Comparison of ENCODE assay signal across 23 cellular contexts in genomic region chr2:194610297-194610696, GRCh38.
"Had no signal": no experiment of that assay in that cellular context is flagged by ENCODE, and none has a peak within 500 bp of the region (broad histone marks: within the 10 kb centered on the region; RNA-seq: fewer than 3 reads in every experiment).

No MANE protein-coding gene starts in this region.

- H3K4me3 Mint-ChIP-seq: naive thymus-derived CD8-positive, alpha-beta T cell; nephron progenitor cell; stimulated activated effector memory CD8-positive, alpha-beta T cell treated with anti-CD3 and anti-CD28 coated beads, Interleukin-12 subunit alpha, Interleukin-12 subunit beta, amount 100 ng/mL, for 72 hours had no signal

- H3K4me1 Mint-ChIP-seq: naive thymus-derived CD8-positive, alpha-beta T cell; nephron progenitor cell; stimulated activated effector memory CD8-positive, alpha-beta T cell treated with anti-CD3 and anti-CD28 coated beads, Interleukin-12 subunit alpha, Interleukin-12 subunit beta, amount 100 ng/mL, for 72 hours had no signal

- H3K27me3 ChIP-seq: esophagus muscularis mucosa, foreskin keratinocyte, gastroesophageal sphincter, heart left ventricle, hepatocyte, left lung, sigmoid colon, tibial nerve, upper lobe of left lung had no signal

- H3K4me1 ChIP-seq: esophagus muscularis mucosa, foreskin keratinocyte, gastroesophageal sphincter, heart left ventricle, left lung, psoas muscle, tibial nerve, upper lobe of left lung had no signal

- H3K27me3 Mint-ChIP-seq: naive thymus-derived CD8-positive, alpha-beta T cell had no signal

- H3K4me2 ChIP-seq: hepatocyte had no signal

- DNase-seq: dermis blood vessel endothelial cell; effector memory CD4-positive, alpha-beta T cell; foreskin keratinocyte; heart left ventricle; left cardiac atrium; left lung; naive thymus-derived CD8-positive, alpha-beta T cell; nephron progenitor cell; nucleus accumbens; psoas muscle; right cardiac atrium; sigmoid colon; stimulated activated CD4-positive, alpha-beta T cell treated with anti-CD3 and anti-CD28 coated beads, Interleukin-2, amount 100 ng/mL, for 24 hours; stimulated activated CD4-positive, alpha-beta T cell treated with anti-CD3 and anti-CD28 coated beads, Interleukin-4, amount 100 ng/mL, for 24 hours; stimulated activated naive CD8-positive, alpha-beta T cell treated with anti-CD3 and anti-CD28 coated beads, Interleukin-15, Interleukin-2, amounts not matched to agents 100 U/mL and 50 U/mL, for 24 hours; upper lobe of left lung had no signal

- H3K79me2 ChIP-seq: hepatocyte had no signal

- H3K27ac Mint-ChIP-seq: naive thymus-derived CD8-positive, alpha-beta T cell; nephron progenitor cell; stimulated activated effector memory CD8-positive, alpha-beta T cell treated with anti-CD3 and anti-CD28 coated beads, Interleukin-12 subunit alpha, Interleukin-12 subunit beta, amount 100 ng/mL, for 72 hours had no signal

- H3K36me3 ChIP-seq: esophagus muscularis mucosa, gastroesophageal sphincter, heart left ventricle, left lung, sigmoid colon, thoracic aorta, tibial nerve, upper lobe of left lung had no signal

- H3K36me3 Mint-ChIP-seq: naive thymus-derived CD8-positive, alpha-beta T cell; stimulated activated effector memory CD8-positive, alpha-beta T cell treated with anti-CD3 and anti-CD28 coated beads, Interleukin-12 subunit alpha, Interleukin-12 subunit beta, amount 100 ng/mL, for 72 hours had no signal

- H2AFZ ChIP-seq: hepatocyte had no signal

- H3K9me3 ChIP-seq: esophagus muscularis mucosa, gastroesophageal sphincter, psoas muscle, thoracic aorta, tibial nerve had no signal

- H3K4me3 ChIP-seq: coronary artery, esophagus muscularis mucosa, gastroesophageal sphincter, heart left ventricle, hepatocyte, left lung, psoas muscle, sigmoid colon, thoracic aorta, tibial nerve, upper lobe of left lung had no signal

- ATAC-seq: foreskin keratinocyte; gastroesophageal sphincter; heart left ventricle; left cardiac atrium; left lung; naive thymus-derived CD8-positive, alpha-beta T cell; psoas muscle; right cardiac atrium; stimulated activated effector memory CD8-positive, alpha-beta T cell treated with anti-CD3 and anti-CD28 coated beads, Interleukin-12 subunit alpha, Interleukin-12 subunit beta, amount 100 ng/mL, for 72 hours; stimulated activated naive CD8-positive, alpha-beta T cell treated with anti-CD3 and anti-CD28 coated beads, Interleukin-15, Interleukin-2, amounts not matched to agents 100 U/mL and 50 U/mL, for 24 hours had no signal

- H3K27ac ChIP-seq: coronary artery, esophagus muscularis mucosa, foreskin keratinocyte, gastroesophageal sphincter, heart left ventricle, hepatocyte, left lung, psoas muscle, sigmoid colon, thoracic aorta, tibial nerve, upper lobe of left lung had no signal
